ENCODE assay signal across 9 cellular contexts in the genomic region with DNA sequence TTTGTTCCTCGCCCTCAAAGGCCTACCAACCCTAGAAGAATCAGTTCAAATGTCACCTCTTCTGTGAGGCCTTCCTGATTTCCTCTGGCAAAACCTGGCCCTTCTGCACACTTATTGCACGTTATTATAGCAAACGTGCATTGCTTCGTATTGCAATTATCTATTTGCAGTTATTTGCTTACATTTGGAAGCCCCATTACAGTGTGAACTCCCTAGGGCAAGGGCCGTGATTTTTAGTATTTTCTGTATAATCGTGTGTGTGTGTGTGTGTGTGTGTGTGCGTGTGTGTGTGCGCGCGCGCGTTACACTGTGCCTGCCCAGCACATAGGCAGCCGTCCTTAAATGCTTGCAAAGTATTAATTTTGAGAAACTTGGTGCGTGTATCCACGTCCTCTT. TPM values are rescaled to one million over a fixed set of nuclear protein-coding genes. Genes with fewer than 3 reads are reported as not detected.
A peak's percentile ranks its signal among the peaks of the same experiment; 100 is the strongest.
DNase-seq lines count a peak whose midpoint lies in the region; ATAC-seq, FAIRE-seq and TF ChIP-seq lines count a peak whose summit lies in the region.
"Had no signal": no experiment of that assay in that cellular context is flagged by ENCODE, and none has a peak within 500 bp of the region (broad histone marks: within the 10 kb centered on the region; RNA-seq: fewer than 3 reads in every experiment).

No MANE protein-coding gene starts in this region.

- peaks cover 10% of the 10 kb centered on the region for H3K4me1 Mint-ChIP-seq in Caco-2 (ENCODE audit: low read depth, unreplicated experiment)

- POLR2A ChIA-PET in Caco-2 (lab: Charles Lee), result interaction anchor here (0.7 to 1.3 kb wide), 3 partner anchors 15 to 204 kb away, joined by 3 to 10 read pairs (median 3); no protein-coding TSS in a partner anchor

- peaks cover 4% of the 10 kb centered on the region for H3K9me3 Mint-ChIP-seq in Caco-2 (ENCODE audit: unreplicated experiment)

- no peaks in the 10 kb centered on the region for H3K4me1 ChIP-seq in Caco-2

- H3K36me3 ChIP-seq in Caco-2 (ENCODE audit: control insufficient read depth, insufficient read depth, low read length) (no peaks in the 10 kb centered on the region), MG63 (no peaks in the 10 kb centered on the region)

- TF ChIP-seq CTCF in Caco-2 (IDR thresholded peaks at IDR 0.05; ENCODE audit: insufficient read depth in 1 of 2, low read depth in 1 of 2, low read length in 1 of 2, severe bottlenecking in 1 of 2, unreplicated experiment in 1 of 2), result no peak
- no peak for TF ChIP-seq CTCF in epithelial cell of proximal tubule (conservative IDR thresholded peaks at IDR 0.05; ENCODE audit: low read depth, low read length)
- TF ChIP-seq CTCF in omental fat pad (IDR thresholded peaks at IDR 0.05), result no peak

- FAIRE-seq in RCC 7860 (lab: Jason Lieb, UNC), result no peak

- CTCF ChIA-PET in Caco-2 (lab: Charles Lee), result interaction anchor here (0.8 to 1.5 kb wide), 4 partner anchors 21 to 62 kb away, joined by 3 to 8 read pairs (median 4); no protein-coding TSS in a partner anchor

- no peaks in the 10 kb centered on the region for H3K27me3 Mint-ChIP-seq in Caco-2 (ENCODE audit: insufficient read depth, unreplicated experiment)

- H3K4me3 ChIP-seq in Caco-2 (ENCODE audit: low read depth, low read length) (peak overlapping the region; percentile 52), MG63 (peak overlapping the region; percentile 62), epithelial cell of proximal tubule (ENCODE audit: low read depth, low read length) (peak overlapping the region; percentile 67)

- BruUV-seq in Caco-2 (replicated peaks; lab: Mats Ljungman, UMichigan), result no TSS peak

- intact Hi-C loops in Caco-2 (cut with micrococcal nuclease; ENCODE audit: unreplicated experiment), result no loop called here

- peaks cover 2% of the 10 kb centered on the region; the same call in 1 of the 2 replicates for H3K27me3 ChIP-seq in Caco-2 (replicated peaks; ENCODE audit: control insufficient read depth, insufficient read depth, low read length)
- H3K27me3 ChIP-seq in MG63, result no peaks in the 10 kb centered on the region

- H3K36me3 Mint-ChIP-seq in Caco-2 (ENCODE audit: insufficient read depth, unreplicated experiment), result no peaks in the 10 kb centered on the region

- peak overlapping the region; percentile 42 for H3K27ac Mint-ChIP-seq in Caco-2 (ENCODE audit: unreplicated experiment)

- H3K9me3 ChIP-seq in Caco-2 (no peaks in the 10 kb centered on the region), MG63 (no peaks in the 10 kb centered on the region)

- peak; percentile 18 for ATAC-seq in GM21576 (IDR thresholded peaks at IDR 0.05; ENCODE audit: unreplicated experiment)
- ATAC-seq in omental fat pad (ENCODE audit: low FRiP score), result peak; percentile 4

- H3K4me3 Mint-ChIP-seq in Caco-2 (ENCODE audit: unreplicated experiment), result peak overlapping the region; percentile 73

- DNase-seq in Caco-2 (no peak), MG63 (no peak), epithelial cell of proximal tubule (ENCODE audit: low read depth) (no peak), omental fat pad (ENCODE audit: low spot score) (no peak), RCC 7860 (ENCODE audit: low spot score) (no peak), ureter (ENCODE audit: low spot score) (no peak), UCSD-AML1 (lab: John Stamatoyannopoulos, UW; ENCODE audit: unreplicated experiment) (no peak)

RNA-seq across cellular contexts. Expression of gene SEMA4F, which starts 0.5 kb away (rescaled TPM):
- total RNA-seq in Caco-2 (2022) (6.2 and 7.6 TPM in 2 replicates), epithelial cell of proximal tubule (10.3 and 13.8 TPM in 2 replicates), omental fat pad (1 to 10 TPM; 3.5 to 7.3 (median 5.3) TPM), ureter (9.1 TPM)
- total RNA-seq in MG63 (2014; rRNA removed; shearing (Covaris generic); ENCODE audit: low replicate concordance), result 1.8 and 1.9 TPM in 2 replicates

RNA-seq across cellular contexts. Expression of gene M1AP, which starts 5.5 kb away (rescaled TPM):
- total RNA-seq in Caco-2 (2022), result not detected in 2 replicates
- total RNA-seq in MG63 (2014; rRNA removed; shearing (Covaris generic); ENCODE audit: low replicate concordance), result not detected in 2 replicates
- total RNA-seq in epithelial cell of proximal tubule, result 1.7 and 2.5 TPM in 2 replicates
- 1 to 10 TPM in 1 of 4 donors, under 1 TPM in 3; 0.56 to 1.8 (median 0.91) TPM for total RNA-seq in omental fat pad
- 1.4 TPM for total RNA-seq in ureter
- total RNA-seq: NCI-H460 had no signal
